27 cellular contexts compared by ENCODE assay signal in the genomic region with DNA sequence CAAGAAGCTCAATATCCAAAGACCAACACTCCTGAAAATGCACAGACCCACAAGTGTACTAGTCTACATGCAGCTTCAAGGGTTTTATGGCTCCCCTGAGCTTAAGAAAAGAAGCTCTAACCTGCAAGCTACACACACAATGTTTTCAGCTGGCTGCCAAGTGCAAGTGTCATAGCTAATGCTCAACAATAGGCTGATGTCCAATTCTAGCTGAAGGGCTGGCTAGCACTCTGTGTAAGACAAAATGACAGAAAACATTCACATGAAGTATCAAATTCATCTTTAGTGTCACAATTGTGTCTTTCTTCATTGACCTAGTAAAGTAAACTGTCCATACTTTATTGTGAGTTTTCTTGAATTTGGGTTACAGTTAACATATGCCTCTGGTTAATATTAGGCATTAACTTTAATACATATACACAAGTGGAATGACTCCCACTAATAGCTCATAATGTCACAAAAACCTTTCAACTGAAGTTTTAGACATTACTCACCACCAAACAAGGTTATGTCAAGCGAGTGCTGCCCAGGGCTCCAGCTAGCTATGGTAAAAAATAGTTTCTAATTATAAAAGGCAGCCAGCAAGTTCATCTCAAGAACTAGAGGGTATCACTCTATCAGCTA. TPM values are rescaled to one million over a fixed set of nuclear protein-coding genes. Genes with fewer than 3 reads are reported as not detected.
A peak's percentile ranks its signal among the peaks of the same experiment; 100 is the strongest.
DNase-seq lines count a peak whose midpoint lies in the region; ATAC-seq and TF ChIP-seq lines count a peak whose summit lies in the region.
"Had no signal": no experiment of that assay in that cellular context is flagged by ENCODE, and none has a peak within 500 bp of the region (broad histone marks: within the 10 kb centered on the region; RNA-seq: fewer than 3 reads in every experiment).

No MANE protein-coding gene starts in this region.

- H3K36me3 ChIP-seq in right atrium auricular region: no peaks in the 10 kb centered on the region
- H3K36me3 ChIP-seq in osteoblast (ENCODE audit: insufficient read depth, low read length): peaks cover 6% of the 10 kb centered on the region

- H3K27ac ChIP-seq in right atrium auricular region (peak overlapping the region in 1 of 2 donors; percentile 41), osteoblast (ENCODE audit: low read depth, low read length) (peak overlapping the region; percentile 41)

- peaks cover 0 to 4% of the 10 kb centered on the region in 2 donors for H3K9me3 ChIP-seq in right atrium auricular region
- no peaks in the 10 kb centered on the region for H3K9me3 ChIP-seq in osteoblast (ENCODE audit: low read depth, low read length)

- peaks cover 0 to 7% of the 10 kb centered on the region in 2 donors for H3K4me1 ChIP-seq in right atrium auricular region
- peaks cover 64% of the 10 kb centered on the region for H3K4me1 ChIP-seq in osteoblast (ENCODE audit: insufficient read depth, low read length)

- no peak for TF ChIP-seq CTCF in right atrium auricular region (IDR thresholded peaks at IDR 0.05)
- no peak for TF ChIP-seq CTCF in osteoblast (IDR thresholded peaks at IDR 0.05; ENCODE audit: extremely low read depth, low read depth, low read length)

- H3K27me3 ChIP-seq in right atrium auricular region: no peaks in the 10 kb centered on the region
- H3K27me3 ChIP-seq in osteoblast (ENCODE audit: insufficient read depth, low read length): no peaks in the 10 kb centered on the region

- H3K79me2 ChIP-seq in osteoblast (ENCODE audit: insufficient read depth, low read length): peaks cover 93% of the 10 kb centered on the region

- no peak overlapping the region for H2AFZ ChIP-seq in osteoblast (ENCODE audit: low read length)
- H2AFZ ChIP-seq: GM23338 had no signal

- H4K20me1 ChIP-seq in osteoblast (ENCODE audit: insufficient read depth, low read length): no peaks in the 10 kb centered on the region

- H3K4me3 ChIP-seq in right atrium auricular region (no peak overlapping the region), osteoblast (ENCODE audit: insufficient read depth, low read length) (no peak overlapping the region)
- H3K4me3 ChIP-seq: GM23338 had no signal

- peak overlapping the region; percentile 4 for H3K4me2 ChIP-seq in osteoblast (ENCODE audit: insufficient read depth, low read length)
- H3K4me2 ChIP-seq: GM23338 had no signal

- intact Hi-C loops in Right ventricle myocardium superior (cut with DNase I): no loop called here

- ATAC-seq in Right ventricle myocardium superior (ENCODE audit: poor library complexity) (peak; percentile 63), GM19455 (IDR thresholded peaks at IDR 0.05; ENCODE audit: unreplicated experiment) (no peak)
- no peak for ATAC-seq in activated CD4-positive, CD25-positive, alpha-beta regulatory T cell treated with anti-CD3 and anti-CD28 coated beads, Interleukin-2, amount 50 U/mL, for 24 hours
- ATAC-seq: GM23338, left colon had no signal

- DNase-seq in Right ventricle myocardium superior (no peak), right atrium auricular region (ENCODE audit: low spot score) (no peak), fibroblast of gingiva (ENCODE audit: low read depth) (peak; percentile 21), osteoblast (ENCODE audit: insufficient read length, low spot score, missing footprints) (no peak), HuH-7 (ENCODE audit: low spot score) (no peak), HuH-7.5 (ENCODE audit: low spot score) (no peak)
- DNase-seq: activated CD4-positive, alpha-beta memory T cell treated with anti-CD3 and anti-CD28 coated beads for 36 hours; activated CD4-positive, CD25-positive, alpha-beta regulatory T cell; cortex of kidney; endodermal cell; GDM1; left colon; mesendoderm; naive B cell; NCI-H1105; NCI-H2081 treated with DMSO at 0.1 percent for 48 hours; NCI-H446 treated with DMSO at 0.1 percent for 48 hours; occipital lobe; SHP77; stimulated activated CD4-positive, alpha-beta T cell treated with anti-CD3 and anti-CD28 coated beads, Interleukin-12 subunit alpha, Interleukin-12 subunit beta, amount 100 ng/mL, for 4 hours; stimulated activated CD4-positive, alpha-beta T cell treated with anti-CD3 and anti-CD28 coated beads, Interleukin-4, amount 100 ng/mL, for 24 hours; stimulated activated naive CD4-positive, alpha-beta T cell treated with Interleukin-2 at 50 U/mL for 16 hours; trophoblast cell had no signal

RNA-seq across cellular contexts. Expression of a gene that starts 15.1 kb away (rescaled TPM):
- total RNA-seq in Right ventricle myocardium superior: 28.8 TPM
- 10 to 100 TPM; 46.7 to 56.3 TPM for total RNA-seq in right atrium auricular region
- total RNA-seq in osteoblast: 130 and 183 TPM in 2 replicates
- total RNA-seq: activated CD4-positive, alpha-beta memory T cell treated with anti-CD3 and anti-CD28 coated beads for 36 hours; B cell had no signal
